ENCODE assay signal across 1 cellular context in the genomic region with DNA sequence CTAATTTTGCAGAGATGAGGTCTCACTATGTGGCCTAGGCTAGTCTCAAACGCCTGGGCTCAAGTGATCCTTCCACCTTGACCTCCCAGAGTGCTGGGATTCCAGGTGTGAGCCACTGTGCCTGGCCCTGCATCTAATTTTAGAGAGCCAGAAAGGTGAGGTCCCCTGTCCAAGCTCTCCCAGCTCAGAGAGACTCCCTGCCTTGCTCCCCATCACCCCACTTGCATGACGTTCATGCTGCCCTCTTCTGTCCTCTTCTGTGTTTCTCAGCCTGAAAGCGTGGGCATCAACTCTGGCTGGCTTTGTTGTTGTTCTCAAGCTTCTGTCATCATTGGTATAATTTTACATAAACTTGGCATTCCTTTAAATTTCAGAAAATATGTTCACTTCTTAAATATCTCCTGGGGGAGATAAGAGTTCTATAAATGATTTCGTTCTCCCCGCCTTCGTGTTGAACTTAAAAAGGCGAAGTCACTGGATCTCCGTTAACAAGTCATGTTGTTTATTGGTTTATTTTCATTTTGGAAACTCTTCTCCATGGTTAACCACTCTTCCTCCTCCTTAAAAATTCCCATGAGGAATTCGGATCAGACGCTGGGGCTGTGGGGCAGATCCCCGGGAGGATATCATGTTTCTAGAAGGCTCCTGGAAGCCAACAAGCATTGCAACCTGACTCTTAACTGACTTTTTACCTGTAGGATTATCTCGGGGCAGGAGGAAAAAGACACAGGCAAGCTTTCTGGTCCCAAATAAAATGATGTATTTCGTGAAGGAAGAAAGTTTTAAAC.
TF ChIP-seq lines count a peak whose summit lies in the region.

No MANE protein-coding gene starts in this region.

TF ChIP-seq in GM23338, 12 proteins besides CTCF, POLR2A, EP300 and RAD21:
- TF ChIP-seq, protein P1, sequence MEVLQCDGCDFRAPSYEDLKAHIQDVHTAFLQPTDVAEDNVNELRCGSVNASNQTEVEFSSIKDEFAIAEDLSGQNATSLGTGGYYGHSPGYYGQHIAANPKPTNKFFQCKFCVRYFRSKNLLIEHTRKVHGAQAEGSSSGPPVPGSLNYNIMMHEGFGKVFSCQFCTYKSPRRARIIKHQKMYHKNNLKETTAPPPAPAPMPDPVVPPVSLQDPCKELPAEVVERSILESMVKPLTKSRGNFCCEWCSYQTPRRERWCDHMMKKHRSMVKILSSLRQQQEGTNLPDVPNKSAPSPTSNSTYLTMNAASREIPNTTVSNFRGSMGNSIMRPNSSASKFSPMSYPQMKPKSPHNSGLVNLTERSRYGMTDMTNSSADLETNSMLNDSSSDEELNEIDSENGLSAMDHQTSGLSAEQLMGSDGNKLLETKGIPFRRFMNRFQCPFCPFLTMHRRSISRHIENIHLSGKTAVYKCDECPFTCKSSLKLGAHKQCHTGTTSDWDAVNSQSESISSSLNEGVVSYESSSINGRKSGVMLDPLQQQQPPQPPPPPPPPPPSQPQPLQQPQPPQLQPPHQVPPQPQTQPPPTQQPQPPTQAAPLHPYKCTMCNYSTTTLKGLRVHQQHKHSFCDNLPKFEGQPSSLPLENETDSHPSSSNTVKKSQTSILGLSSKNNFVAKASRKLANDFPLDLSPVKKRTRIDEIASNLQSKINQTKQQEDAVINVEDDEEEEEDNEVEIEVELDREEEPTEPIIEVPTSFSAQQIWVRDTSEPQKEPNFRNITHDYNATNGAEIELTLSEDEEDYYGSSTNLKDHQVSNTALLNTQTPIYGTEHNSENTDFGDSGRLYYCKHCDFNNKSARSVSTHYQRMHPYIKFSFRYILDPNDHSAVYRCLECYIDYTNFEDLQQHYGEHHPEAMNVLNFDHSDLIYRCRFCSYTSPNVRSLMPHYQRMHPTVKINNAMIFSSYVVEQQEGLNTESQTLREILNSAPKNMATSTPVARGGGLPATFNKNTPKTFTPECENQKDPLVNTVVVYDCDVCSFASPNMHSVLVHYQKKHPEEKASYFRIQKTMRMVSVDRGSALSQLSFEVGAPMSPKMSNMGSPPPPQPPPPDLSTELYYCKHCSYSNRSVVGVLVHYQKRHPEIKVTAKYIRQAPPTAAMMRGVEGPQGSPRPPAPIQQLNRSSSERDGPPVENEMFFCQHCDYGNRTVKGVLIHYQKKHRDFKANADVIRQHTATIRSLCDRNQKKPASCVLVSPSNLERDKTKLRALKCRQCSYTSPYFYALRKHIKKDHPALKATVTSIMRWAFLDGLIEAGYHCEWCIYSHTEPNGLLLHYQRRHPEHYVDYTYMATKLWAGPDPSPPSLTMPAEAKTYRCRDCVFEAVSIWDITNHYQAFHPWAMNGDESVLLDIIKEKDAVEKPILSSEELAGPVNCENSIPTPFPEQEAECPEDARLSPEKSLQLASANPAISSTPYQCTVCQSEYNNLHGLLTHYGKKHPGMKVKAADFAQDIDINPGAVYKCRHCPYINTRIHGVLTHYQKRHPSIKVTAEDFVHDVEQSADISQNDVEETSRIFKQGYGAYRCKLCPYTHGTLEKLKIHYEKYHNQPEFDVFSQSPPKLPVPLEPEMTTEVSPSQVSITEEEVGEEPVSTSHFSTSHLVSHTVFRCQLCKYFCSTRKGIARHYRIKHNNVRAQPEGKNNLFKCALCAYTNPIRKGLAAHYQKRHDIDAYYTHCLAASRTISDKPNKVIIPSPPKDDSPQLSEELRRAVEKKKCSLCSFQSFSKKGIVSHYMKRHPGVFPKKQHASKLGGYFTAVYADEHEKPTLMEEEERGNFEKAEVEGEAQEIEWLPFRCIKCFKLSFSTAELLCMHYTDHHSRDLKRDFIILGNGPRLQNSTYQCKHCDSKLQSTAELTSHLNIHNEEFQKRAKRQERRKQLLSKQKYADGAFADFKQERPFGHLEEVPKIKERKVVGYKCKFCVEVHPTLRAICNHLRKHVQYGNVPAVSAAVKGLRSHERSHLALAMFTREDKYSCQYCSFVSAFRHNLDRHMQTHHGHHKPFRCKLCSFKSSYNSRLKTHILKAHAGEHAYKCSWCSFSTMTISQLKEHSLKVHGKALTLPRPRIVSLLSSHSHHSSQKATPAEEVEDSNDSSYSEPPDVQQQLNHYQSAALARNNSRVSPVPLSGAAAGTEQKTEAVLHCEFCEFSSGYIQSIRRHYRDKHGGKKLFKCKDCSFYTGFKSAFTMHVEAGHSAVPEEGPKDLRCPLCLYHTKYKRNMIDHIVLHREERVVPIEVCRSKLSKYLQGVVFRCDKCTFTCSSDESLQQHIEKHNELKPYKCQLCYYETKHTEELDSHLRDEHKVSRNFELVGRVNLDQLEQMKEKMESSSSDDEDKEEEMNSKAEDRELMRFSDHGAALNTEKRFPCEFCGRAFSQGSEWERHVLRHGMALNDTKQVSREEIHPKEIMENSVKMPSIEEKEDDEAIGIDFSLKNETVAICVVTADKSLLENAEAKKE (CRISPR knock-in tag; IDR thresholded peaks at IDR 0.05): no peak
- TF ChIP-seq ZNF114 (CRISPR knock-in tag; IDR thresholded peaks at IDR 0.05) (no peak), STAT1 (IDR thresholded peaks at IDR 0.05; ENCODE audit: unreplicated experiment) (no peak), POLR2AphosphoS5 (IDR thresholded peaks at IDR 0.05; ENCODE audit: low read depth) (no peak), EZH2 (IDR thresholded peaks at IDR 0.05; ENCODE audit: low read depth, unreplicated experiment) (no peak), NANOG (IDR thresholded peaks at IDR 0.05; ENCODE audit: borderline replicate concordance) (no peak), ZNF331 (CRISPR knock-in tag; IDR thresholded peaks at IDR 0.05; ENCODE audit: low read depth) (no peak), EZH2phosphoT487 (IDR thresholded peaks at IDR 0.05; ENCODE audit: unreplicated experiment) (no peak), CREB1 (CRISPR knock-in tag; IDR thresholded peaks at IDR 0.05; ENCODE audit: low read depth) (no peak), JUNB (IDR thresholded peaks at IDR 0.05; ENCODE audit: unreplicated experiment) (no peak)
- TF ChIP-seq, protein P2, sequence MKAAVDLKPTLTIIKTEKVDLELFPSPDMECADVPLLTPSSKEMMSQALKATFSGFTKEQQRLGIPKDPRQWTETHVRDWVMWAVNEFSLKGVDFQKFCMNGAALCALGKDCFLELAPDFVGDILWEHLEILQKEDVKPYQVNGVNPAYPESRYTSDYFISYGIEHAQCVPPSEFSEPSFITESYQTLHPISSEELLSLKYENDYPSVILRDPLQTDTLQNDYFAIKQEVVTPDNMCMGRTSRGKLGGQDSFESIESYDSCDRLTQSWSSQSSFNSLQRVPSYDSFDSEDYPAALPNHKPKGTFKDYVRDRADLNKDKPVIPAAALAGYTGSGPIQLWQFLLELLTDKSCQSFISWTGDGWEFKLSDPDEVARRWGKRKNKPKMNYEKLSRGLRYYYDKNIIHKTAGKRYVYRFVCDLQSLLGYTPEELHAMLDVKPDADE (IDR thresholded peaks at IDR 0.05): no peak
- TF ChIP-seq, protein P3, sequence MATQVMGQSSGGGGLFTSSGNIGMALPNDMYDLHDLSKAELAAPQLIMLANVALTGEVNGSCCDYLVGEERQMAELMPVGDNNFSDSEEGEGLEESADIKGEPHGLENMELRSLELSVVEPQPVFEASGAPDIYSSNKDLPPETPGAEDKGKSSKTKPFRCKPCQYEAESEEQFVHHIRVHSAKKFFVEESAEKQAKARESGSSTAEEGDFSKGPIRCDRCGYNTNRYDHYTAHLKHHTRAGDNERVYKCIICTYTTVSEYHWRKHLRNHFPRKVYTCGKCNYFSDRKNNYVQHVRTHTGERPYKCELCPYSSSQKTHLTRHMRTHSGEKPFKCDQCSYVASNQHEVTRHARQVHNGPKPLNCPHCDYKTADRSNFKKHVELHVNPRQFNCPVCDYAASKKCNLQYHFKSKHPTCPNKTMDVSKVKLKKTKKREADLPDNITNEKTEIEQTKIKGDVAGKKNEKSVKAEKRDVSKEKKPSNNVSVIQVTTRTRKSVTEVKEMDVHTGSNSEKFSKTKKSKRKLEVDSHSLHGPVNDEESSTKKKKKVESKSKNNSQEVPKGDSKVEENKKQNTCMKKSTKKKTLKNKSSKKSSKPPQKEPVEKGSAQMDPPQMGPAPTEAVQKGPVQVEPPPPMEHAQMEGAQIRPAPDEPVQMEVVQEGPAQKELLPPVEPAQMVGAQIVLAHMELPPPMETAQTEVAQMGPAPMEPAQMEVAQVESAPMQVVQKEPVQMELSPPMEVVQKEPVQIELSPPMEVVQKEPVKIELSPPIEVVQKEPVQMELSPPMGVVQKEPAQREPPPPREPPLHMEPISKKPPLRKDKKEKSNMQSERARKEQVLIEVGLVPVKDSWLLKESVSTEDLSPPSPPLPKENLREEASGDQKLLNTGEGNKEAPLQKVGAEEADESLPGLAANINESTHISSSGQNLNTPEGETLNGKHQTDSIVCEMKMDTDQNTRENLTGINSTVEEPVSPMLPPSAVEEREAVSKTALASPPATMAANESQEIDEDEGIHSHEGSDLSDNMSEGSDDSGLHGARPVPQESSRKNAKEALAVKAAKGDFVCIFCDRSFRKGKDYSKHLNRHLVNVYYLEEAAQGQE (IDR thresholded peaks at IDR 0.05; ENCODE audit: unreplicated experiment): no peak
